23 cellular contexts compared by ENCODE assay signal in genomic region chr4:173935622-173936405, GRCh38.
DNase-seq lines count a peak whose midpoint lies in the region; ATAC-seq and TF ChIP-seq lines count a peak whose summit lies in the region.
"Had no signal": no experiment of that assay in that cellular context is flagged by ENCODE, and none has a peak within 500 bp of the region (broad histone marks: within the 10 kb centered on the region; RNA-seq: fewer than 3 reads in every experiment).

No MANE protein-coding gene starts in this region.

- no peaks in the 10 kb centered on the region for H3K36me3 ChIP-seq in cardiac muscle cell
- H3K36me3 ChIP-seq in heart left ventricle, result no peaks in the 10 kb centered on the region
- H3K36me3 ChIP-seq in muscle layer of colon (ENCODE audit: insufficient read depth, low read length), result no peaks in the 10 kb centered on the region
- no peaks in the 10 kb centered on the region for H3K36me3 ChIP-seq in aorta (ENCODE audit: control insufficient read depth in 1 of 2, insufficient read depth in 2 of 2, low read length in 1 of 2)
- H3K36me3 ChIP-seq: gastrocnemius medialis, tibial nerve had no signal

- H3K27ac ChIP-seq in cardiac muscle cell, result peak overlapping the region; percentile 75
- H3K27ac ChIP-seq in heart left ventricle, result peak overlapping the region in 1 of 12 donors; percentile 56
- peak overlapping the region; percentile 65 for H3K27ac ChIP-seq in muscle layer of colon (ENCODE audit: low read depth, low read length)
- no peak overlapping the region for H3K27ac ChIP-seq in aorta (ENCODE audit: low read depth in 1 of 2, low read length in 2 of 2)
- H3K27ac ChIP-seq: gastrocnemius medialis, tibial nerve, VCaP had no signal

- DNase-seq in cardiac muscle cell (ENCODE audit: low read depth in 1 of 2, low spot score in 1 of 2), result peak in 1 of 2 donors; percentile 71
- no peak for DNase-seq in heart left ventricle
- peak; percentile 61 for DNase-seq in epithelial cell of esophagus (ENCODE audit: low read depth)
- no peak for DNase-seq in RKO (ENCODE audit: low spot score)
- no peak for DNase-seq in aorta
- DNase-seq in EL, result no peak
- DNase-seq: activated CD8-positive, alpha-beta T cell treated with anti-CD3 and anti-CD28 coated beads for 36 hours; activated naive CD8-positive, alpha-beta T cell treated with anti-CD3 and anti-CD28 coated beads, Interleukin-2, amount 10 ng/mL, durations not matched to agents 7 days and 5 days; activated T-cell treated with anti-CD3 and anti-CD28 coated beads, Interleukin-2, amount 50 U/mL, for 48 hours; caudate nucleus; CD4-positive, alpha-beta T cell; DND-41; effector CD8-positive, alpha-beta T cell; gastrocnemius medialis; naive thymus-derived CD4-positive, alpha-beta T cell; NCI-H146; NCI-H2227 treated with DMSO at 0.1 percent for 48 hours; SW 1271 had no signal

- intact Hi-C loops in heart left ventricle (cut with DNase I) (no loop called here), aorta (cut with DNase I) (no loop called here)

- no peak overlapping the region for H3K9ac ChIP-seq in muscle layer of colon (ENCODE audit: low read length)

- no peaks in the 10 kb centered on the region for H3K9me3 ChIP-seq in cardiac muscle cell (ENCODE audit: low read depth)
- H3K9me3 ChIP-seq in heart left ventricle, result no peaks in the 10 kb centered on the region
- H3K9me3 ChIP-seq in muscle layer of colon (ENCODE audit: low read length), result no peaks in the 10 kb centered on the region
- H3K9me3 ChIP-seq in aorta (ENCODE audit: control insufficient read depth, low read length), result no peaks in the 10 kb centered on the region
- H3K9me3 ChIP-seq: gastrocnemius medialis, tibial nerve had no signal

- no peak for ATAC-seq in heart left ventricle
- no peak for ATAC-seq in GM21390 (IDR thresholded peaks at IDR 0.05; ENCODE audit: unreplicated experiment)
- ATAC-seq in aorta (ENCODE audit: low FRiP score), result no peak
- ATAC-seq: activated CD8-positive, alpha-beta T cell treated with anti-CD3 and anti-CD28 coated beads for 36 hours; gastrocnemius medialis; naive thymus-derived CD4-positive, alpha-beta T cell; stimulated activated effector memory CD8-positive, alpha-beta T cell treated with anti-CD3 and anti-CD28 coated beads, Interleukin-12 subunit alpha, Interleukin-12 subunit beta, amount 100 ng/mL, for 72 hours had no signal

- 42 to 50% (median 45%) methylated on average over 5 of the region's 5 CpGs for WGBS in heart left ventricle, 4 donors
- WGBS in aorta, 2 donors, result 21 to 34% methylated on average over 5 of the region's 5 CpGs

- no peak for TF ChIP-seq CTCF in cardiac muscle cell (IDR thresholded peaks at IDR 0.05; ENCODE audit: low read depth, low read length)
- no peak for TF ChIP-seq CTCF in heart left ventricle (IDR thresholded peaks at IDR 0.05)
- TF ChIP-seq CTCF in epithelial cell of esophagus (IDR thresholded peaks at IDR 0.05; ENCODE audit: insufficient read depth, low read depth, low read length, missing control alignments), result no peak

- no peak for TF ChIP-seq POLR2A in heart left ventricle (IDR thresholded peaks at IDR 0.05)

- H3K4me3 ChIP-seq in cardiac muscle cell (no peak overlapping the region), heart left ventricle (no peak overlapping the region), epithelial cell of esophagus (ENCODE audit: low read length) (no peak overlapping the region), muscle layer of colon (ENCODE audit: low read depth in 1 of 2, low read length in 2 of 2) (no peak overlapping the region), aorta (ENCODE audit: low read length in 2 of 2) (no peak overlapping the region)
- H3K4me3 ChIP-seq: gastrocnemius medialis, tibial nerve had no signal

- H3K4me1 ChIP-seq in cardiac muscle cell (ENCODE audit: low read depth) (peaks cover 74% of the 10 kb centered on the region), heart left ventricle (peaks cover 0 to 3% (median 0%) of the 10 kb centered on the region in 12 donors), muscle layer of colon (ENCODE audit: insufficient read depth, low read length) (peaks cover 28% of the 10 kb centered on the region), aorta (ENCODE audit: control insufficient read depth in 1 of 2, insufficient read depth in 2 of 2, low read length in 2 of 2) (peaks cover 0 to 7% of the 10 kb centered on the region in 2 donors)
- H3K4me1 ChIP-seq: gastrocnemius medialis had no signal

- no peaks in the 10 kb centered on the region for H3K27me3 ChIP-seq in cardiac muscle cell
- no peaks in the 10 kb centered on the region for H3K27me3 ChIP-seq in heart left ventricle
- no peaks in the 10 kb centered on the region for H3K27me3 ChIP-seq in muscle layer of colon (ENCODE audit: control insufficient read depth in 1 of 2, insufficient read depth in 2 of 2, low read length in 2 of 2)
- H3K27me3 ChIP-seq in aorta (ENCODE audit: control insufficient read depth in 1 of 2, insufficient read depth in 2 of 2, low read length in 1 of 2), result no peaks in the 10 kb centered on the region
- H3K27me3 ChIP-seq: gastrocnemius medialis, tibial nerve had no signal

Comparison
In these comparisons a context has a peak if more than half of its experiments do, and no peak if none do; other contexts are left out.
1. H3K27ac ChIP-seq: peak in cardiac muscle cell (single experiment) and muscle layer of colon (single experiment); none in aorta (0 of 2).